Comparison of ENCODE assay signal across 26 cellular contexts in genomic region chr4:134408897-134409296, GRCh38.
"Had no signal": no experiment of that assay in that cellular context is flagged by ENCODE, and none has a peak within 500 bp of the region (broad histone marks: within the 10 kb centered on the region; RNA-seq: fewer than 3 reads in every experiment).

No MANE protein-coding gene starts in this region.

- FAIRE-seq: kidney had no signal

- H3K36me3 ChIP-seq: left lung, lower lobe of right lung, neural progenitor cell, neutrophil, ovary, suprapubic skin, thoracic aorta, tibial artery, upper lobe of left lung, vagina had no signal

- H3K4me3 ChIP-seq: left lung, lower lobe of right lung, neural progenitor cell, ovary, skin epidermis, suprapubic skin, thoracic aorta, tibial artery, upper lobe of left lung, vagina had no signal

- H3K4me1 ChIP-seq: left lung, lower lobe of right lung, neural progenitor cell, suprapubic skin, tibial artery, upper lobe of left lung, vagina had no signal

- DNase-seq: hippocampal formation; kidney; left colon; left lung; lower lobe of right lung; mammary epithelial cell; mesenchymal stem cell; naive B cell; natural killer cell; nephron progenitor cell; ovary; retina; right cardiac atrium; stimulated activated CD4-positive, alpha-beta T cell treated with anti-CD3 and anti-CD28 coated beads, Interleukin-12 subunit alpha, Interleukin-12 subunit beta, amount 100 ng/mL, for 4 hours; stimulated activated CD4-positive, alpha-beta T cell treated with anti-CD3 and anti-CD28 coated beads, Interleukin-15, amount 100 ng/mL, for 24 hours; stimulated activated CD4-positive, alpha-beta T cell treated with anti-CD3 and anti-CD28 coated beads, Interleukin-2, amount 100 ng/mL, for 24 hours; stimulated activated CD4-positive, alpha-beta T cell treated with anti-CD3 and anti-CD28 coated beads, Interleukin-4, amount 100 ng/mL, for 1 hour; stimulated activated naive CD4-positive, alpha-beta T cell; tibial artery; upper lobe of left lung had no signal

- H3K27ac ChIP-seq: left lung, lower lobe of right lung, neural progenitor cell, neutrophil, ovary, skin epidermis, suprapubic skin, thoracic aorta, tibial artery, upper lobe of left lung, vagina had no signal

- H3K27me3 ChIP-seq: left lung, neural progenitor cell, neutrophil, ovary, suprapubic skin, tibial artery, upper lobe of left lung, vagina had no signal

- H3K9me3 ChIP-seq: left lung, lower lobe of right lung, neutrophil, ovary, suprapubic skin, thoracic aorta, tibial artery, upper lobe of left lung, vagina had no signal
